In genomic region chr14:76909266-76909665, GRCh38 we compare ENCODE assay signal across 15 cellular contexts.
DNase-seq lines count a peak whose midpoint lies in the region; ATAC-seq and TF ChIP-seq lines count a peak whose summit lies in the region.
"Had no signal": no experiment of that assay in that cellular context is flagged by ENCODE, and none has a peak within 500 bp of the region (broad histone marks: within the 10 kb centered on the region; RNA-seq: fewer than 3 reads in every experiment).

No MANE protein-coding gene starts in this region.

- DNase-seq in Caki2 (ENCODE audit: low read depth): peak; percentile 25
- DNase-seq in activated CD4-positive, alpha-beta memory T cell treated with anti-CD3 and anti-CD28 coated beads for 36 hours: no peak
- DNase-seq in lower lobe of right lung: no peak
- DNase-seq in HT-29 (ENCODE audit: low spot score): no peak
- no peak for DNase-seq in GM13976 (ENCODE audit: low spot score)
- DNase-seq in mesenteric fat pad (ENCODE audit: low spot score): no peak
- DNase-seq in NCI-H748 treated with DMSO at 0.1 percent for 48 hours (lab: John Stamatoyannopoulos, UW): no peak
- DNase-seq: NCI-H1048, psoas muscle had no signal

- intact Hi-C loops in activated CD4-positive, alpha-beta memory T cell treated with anti-CD3 and anti-CD28 coated beads for 36 hours (cut with micrococcal nuclease): loop anchor here (5.0 kb wide), 1 partner anchor 97 kb away; the partner anchor contains the start of gene ANGEL1
- intact Hi-C loops in lower lobe of right lung (cut with DNase I): no loop called here

- H3K4me2 ChIP-seq in BLaER1: peak overlapping the region; percentile 91

- peak overlapping the region; percentile 74 for H3K9ac ChIP-seq in BLaER1

- H3K27me3 ChIP-seq in BLaER1 (no peaks in the 10 kb centered on the region), lower lobe of right lung (ENCODE audit: low read depth) (no peaks in the 10 kb centered on the region)
- H3K27me3 ChIP-seq: esophagus muscularis mucosa, heart left ventricle had no signal

- no peaks in the 10 kb centered on the region for H3K36me3 Mint-ChIP-seq in activated CD4-positive, alpha-beta memory T cell treated with anti-CD3 and anti-CD28 coated beads for 36 hours

- peak; percentile 16 to 74 for ATAC-seq in lower lobe of right lung
- ATAC-seq: psoas muscle had no signal

- H3K27me3 Mint-ChIP-seq in activated CD4-positive, alpha-beta memory T cell treated with anti-CD3 and anti-CD28 coated beads for 36 hours: no peaks in the 10 kb centered on the region

- H3K9me3 ChIP-seq in BLaER1: no peaks in the 10 kb centered on the region
- H3K9me3 ChIP-seq in lower lobe of right lung: no peaks in the 10 kb centered on the region
- H3K9me3 ChIP-seq: esophagus muscularis mucosa, heart left ventricle, psoas muscle, thoracic aorta had no signal

- CTCF ChIA-PET in activated CD4-positive, alpha-beta memory T cell treated with anti-CD3 and anti-CD28 coated beads for 36 hours (lab: Charles Lee): interaction anchor here (0.7 to 2.7 kb wide), 6 partner anchors 28 to 215 kb away, joined by 3 to 11 read pairs (median 4); no protein-coding TSS in a partner anchor

- no peak for TF ChIP-seq CTCF in lower lobe of right lung (IDR thresholded peaks at IDR 0.05)
- no peak for TF ChIP-seq CTCF in GM13976 (IDR thresholded peaks at IDR 0.05; ENCODE audit: borderline replicate concordance, control extremely low read depth, extremely low read depth, insufficient read depth, missing control alignments)

- in situ Hi-C loops in Caki2 (cut with HindIII; ENCODE audit: low pct_unique_long_range_greater_than_20kb, low sequenced_read_pairs): no loop called here
- in situ Hi-C loops in GM13976 (cut with MboI; ENCODE audit: low sequenced_read_pairs, unreplicated experiment): no loop called here

- peaks cover 28% of the 10 kb centered on the region for H3K4me1 Mint-ChIP-seq in activated CD4-positive, alpha-beta memory T cell treated with anti-CD3 and anti-CD28 coated beads for 36 hours (ENCODE audit: low read depth)

- peaks cover 86% of the 10 kb centered on the region for H3K4me1 ChIP-seq in BLaER1
- peaks cover 39% of the 10 kb centered on the region for H3K4me1 ChIP-seq in lower lobe of right lung

- no peaks in the 10 kb centered on the region for H4K20me1 ChIP-seq in BLaER1

- H3K4me3 ChIP-seq in BLaER1: no peak overlapping the region
- H3K4me3 ChIP-seq in lower lobe of right lung: no peak overlapping the region
- H3K4me3 ChIP-seq: esophagus muscularis mucosa, heart left ventricle, psoas muscle, SK-N-MC, thoracic aorta had no signal

- H3K36me3 ChIP-seq in BLaER1 (no peaks in the 10 kb centered on the region), lower lobe of right lung (no peaks in the 10 kb centered on the region)
- H3K36me3 ChIP-seq: esophagus muscularis mucosa, heart left ventricle, thoracic aorta had no signal

- no peak overlapping the region for H3K4me3 Mint-ChIP-seq in activated CD4-positive, alpha-beta memory T cell treated with anti-CD3 and anti-CD28 coated beads for 36 hours

- POLR2A ChIA-PET in activated CD4-positive, alpha-beta memory T cell treated with anti-CD3 and anti-CD28 coated beads for 36 hours (lab: Charles Lee): no interaction called here

- H3K9me3 Mint-ChIP-seq in activated CD4-positive, alpha-beta memory T cell treated with anti-CD3 and anti-CD28 coated beads for 36 hours: no peaks in the 10 kb centered on the region

- peak overlapping the region; percentile 72 for H3K27ac Mint-ChIP-seq in activated CD4-positive, alpha-beta memory T cell treated with anti-CD3 and anti-CD28 coated beads for 36 hours

- H3K27ac ChIP-seq in BLaER1 (peak overlapping the region; percentile 97), lower lobe of right lung (no peak overlapping the region)
- H3K27ac ChIP-seq: C4-2B, esophagus muscularis mucosa, heart left ventricle, psoas muscle, SK-N-MC, thoracic aorta had no signal
